In genomic region chr1:154182342-154183044, GRCh38 we compare ENCODE assay signal across 7 cellular contexts. TPM values are rescaled to one million over a fixed set of nuclear protein-coding genes. Genes with fewer than 3 reads are reported as not detected.
DNase-seq lines count a peak whose midpoint lies in the region; ATAC-seq, FAIRE-seq and TF ChIP-seq lines count a peak whose summit lies in the region.

No MANE protein-coding gene starts in this region.

- no peak for FAIRE-seq in HepG2 (lab: Jason Lieb, UNC)

- TF ChIP-seq POLR2A in HepG2 (IDR thresholded peaks at IDR 0.05; ENCODE audit: insufficient read depth in 1 of 2, low read depth in 2 of 2, low read length in 2 of 2) = peak in 1 of 2 experiments; percentile 12; a peak in 1 of 4 replicates

- ATAC-seq in GM18498 (IDR thresholded peaks at IDR 0.05; ENCODE audit: unreplicated experiment) = peak; percentile 48
- peak; percentile 53 for ATAC-seq in HG02759 (IDR thresholded peaks at IDR 0.05; ENCODE audit: unreplicated experiment)
- peak; percentile 59 for ATAC-seq in HepG2

- no peak overlapping the region for H2AFZ ChIP-seq in HepG2 (ENCODE audit: low read length)

- TF ChIP-seq EP300 in HepG2 (IDR thresholded peaks at IDR 0.05; ENCODE audit: low read depth in 2 of 2, low read length in 2 of 2) (no peak), HepG2 (CRISPR knock-in tag; IDR thresholded peaks at IDR 0.05; ENCODE audit: borderline replicate concordance) (no peak)

- 2% methylated on average over 26 of the region's 36 CpGs for WGBS in HepG2 (ENCODE audit: low lambda C conversion rate)

- peak overlapping the region; percentile 91 for H3K4me2 ChIP-seq in HepG2 (ENCODE audit: low read depth, low read length)

- H3K4me1 ChIP-seq in HepG2 (ENCODE audit: insufficient read depth, low read length) = peaks cover 62% of the 10 kb centered on the region

- POLR2A ChIA-PET in HepG2 (lab: Yijun Ruan, JAX) = interaction anchor here (0.7 to 1.7 kb wide), 4 partner anchors 12 to 152 kb away, joined by 3 to 6 read pairs (median 4); no protein-coding TSS in a partner anchor

- no peak for TF ChIP-seq CTCF in coronary artery (IDR thresholded peaks at IDR 0.05)
- no peak for TF ChIP-seq CTCF in HepG2 (CRISPR knock-in tag; IDR thresholded peaks at IDR 0.05)

- peaks cover 47% of the 10 kb centered on the region for H4K20me1 ChIP-seq in HepG2 (ENCODE audit: insufficient read depth, low read length)

- no peaks in the 10 kb centered on the region; a peak in 1 of 5 replicates for H3K27me3 ChIP-seq in HepG2 (ENCODE audit: control insufficient read depth in 1 of 2, insufficient read depth in 2 of 2, low read length in 2 of 2)

- TF ChIP-seq RAD21 in HepG2 (CRISPR knock-in tag; IDR thresholded peaks at IDR 0.05) = no peak

- BruUV-seq in HepG2 (replicated peaks; lab: Mats Ljungman, UMichigan) = no TSS peak

- peak overlapping the region; percentile 97 for H3K4me3 ChIP-seq in coronary artery
- peak overlapping the region; percentile 88 to 98 (median 90) for H3K4me3 ChIP-seq in HepG2 (replicated peaks in 1 of 3; ENCODE audit: insufficient read depth in 1 of 3, low read depth in 2 of 3, low read length in 3 of 3)

- in situ Hi-C loops in HepG2 (cut with HindIII; ENCODE audit: extremely low pct_ligation_motif_present, low pct_unique_long_range_greater_than_20kb) = loop anchor here (5.0 kb wide), 2 partner anchors 90 to 155 kb away; partner anchors contain the start of gene HAX1

- H3K9ac ChIP-seq in HepG2 (ENCODE audit: insufficient read depth, low read depth, low read length) = peak overlapping the region; percentile 81

- peaks cover 0 to 3% of the 10 kb centered on the region in 2 experiments; a peak in 2 of 5 replicates for H3K36me3 ChIP-seq in HepG2 (replicated peaks in 1 of 2; ENCODE audit: control insufficient read depth in 1 of 2, insufficient read depth in 2 of 2, low read length in 2 of 2)

- H3K27ac ChIP-seq in coronary artery (peak overlapping the region; percentile 78 to 96), HepG2 (ENCODE audit: extremely low read length, insufficient read depth, low read length) (peak overlapping the region; percentile 69)

- no peaks in the 10 kb centered on the region for H3K9me3 ChIP-seq in HepG2 (ENCODE audit: low read length)

- DNase-seq in NCI-H2227 (lab: John Stamatoyannopoulos, UW; ENCODE audit: unreplicated experiment) (peak; percentile 71), coronary artery (ENCODE audit: low spot score) (peak; percentile 83), HepG2 (ENCODE audit: low spot score) (peak; percentile 39)
- DNase-seq in activated CD4-positive, alpha-beta T cell treated with anti-CD3 and anti-CD28 coated beads for 4 hours = peak; percentile 59 to 65
- DNase-seq in stimulated activated CD4-positive, alpha-beta T cell treated with anti-CD3 and anti-CD28 coated beads, Interleukin-4, amount 100 ng/mL, for 1 hour = peak; percentile 67

- intact Hi-C loops in HepG2 (cut with micrococcal nuclease; ENCODE audit: unreplicated experiment) = no loop called here

- peaks cover 53% of the 10 kb centered on the region for H3K79me2 ChIP-seq in HepG2 (ENCODE audit: insufficient read depth, low read length)

- CTCF ChIA-PET in HepG2 (lab: Yijun Ruan, JAX; ENCODE audit: low intra/inter-chr PET ratio, low total read pairs) = interaction anchor here (1.3 kb wide), 1 partner anchor 90 kb away, joined by 3 read pairs; the partner anchor contains the start of gene HAX1

RNA-seq across cellular contexts. Expression of gene TPM3, which starts 9.4 kb away (rescaled TPM):
- 307 and 481 TPM in 2 replicates for total RNA-seq in HepG2 (2016; rRNA removed; fragmentation: Illumina TruSeq; extraction: Trizol)
- total RNA-seq in HepG2 (2016; cell fraction: cytosol; rRNA removed; fragmentation: Illumina TruSeq; extraction: Trizol; ENCODE audit: low read depth) = 53.8 and 55.7 TPM in 2 replicates
- 323 and 475 TPM in 2 replicates for total RNA-seq in HepG2 (2016; cell fraction: insoluble cytoplasmic fraction; rRNA removed; fragmentation: Illumina TruSeq; extraction: Trizol)
- 138 and 148 TPM in 2 replicates for total RNA-seq in HepG2 (2016; cell fraction: membrane; rRNA removed; fragmentation: Illumina TruSeq; extraction: Trizol)
- 108 and 115 TPM in 2 replicates for total RNA-seq in HepG2 (2016; cell fraction: nucleus; rRNA removed; fragmentation: Illumina TruSeq; extraction: Trizol)
- polyA plus RNA-seq in HepG2 (2011; rRNA removed) = 131 and 160 TPM in 2 replicates
- 118 and 149 TPM in 2 replicates for polyA plus RNA-seq in HepG2 (2011; cell fraction: cytosol; rRNA removed)
- polyA plus RNA-seq in HepG2 (2011; cell fraction: nucleus; rRNA removed) = 45.9 and 62.4 TPM in 2 replicates
- polyA plus RNA-seq in HepG2 (2012) = 153 and 194 TPM in 2 replicates
- polyA plus RNA-seq in HepG2 (2016; cell fraction: cytosol; fragmentation: Illumina TruSeq; extraction: Trizol; ENCODE audit: low read depth) = 89.5 and 101 TPM in 2 replicates
- 611 and 615 TPM in 2 replicates for polyA plus RNA-seq in HepG2 (2016; cell fraction: insoluble cytoplasmic fraction; fragmentation: Illumina TruSeq; extraction: Trizol; ENCODE audit: low read depth)
- 145 TPM in 2 replicates for polyA plus RNA-seq in HepG2 (2016; cell fraction: membrane; fragmentation: Illumina TruSeq; extraction: Trizol; ENCODE audit: low read depth)
- polyA plus RNA-seq in HepG2 (2016; cell fraction: nucleus; fragmentation: Illumina TruSeq; extraction: Trizol; ENCODE audit: insufficient read depth, low read depth) = 192 and 200 TPM in 2 replicates
- 66.0 and 182 TPM in 2 replicates for polyA minus RNA-seq in HepG2 (2011; rRNA and poly(A)+ RNA removed; ENCODE audit: low replicate concordance)
- 56.6 and 67.6 TPM in 2 replicates for polyA minus RNA-seq in HepG2 (2011; cell fraction: cytosol; rRNA and poly(A)+ RNA removed)
- polyA minus RNA-seq in HepG2 (2011; cell fraction: nucleus; rRNA and poly(A)+ RNA removed) = 52.8 and 54.2 TPM in 2 replicates

RNA-seq across cellular contexts. Expression of gene CFAP141, which starts 23.6 kb away (rescaled TPM):
- total RNA-seq in HepG2 (2016; rRNA removed; fragmentation: Illumina TruSeq; extraction: Trizol) = not detected in 2 replicates
- total RNA-seq in HepG2 (2016; cell fraction: cytosol; rRNA removed; fragmentation: Illumina TruSeq; extraction: Trizol; ENCODE audit: low read depth) = not detected in 2 replicates
- total RNA-seq in HepG2 (2016; cell fraction: insoluble cytoplasmic fraction; rRNA removed; fragmentation: Illumina TruSeq; extraction: Trizol) = not detected in 2 replicates
- not detected in 2 replicates for total RNA-seq in HepG2 (2016; cell fraction: membrane; rRNA removed; fragmentation: Illumina TruSeq; extraction: Trizol)
- not detected in 2 replicates for total RNA-seq in HepG2 (2016; cell fraction: nucleus; rRNA removed; fragmentation: Illumina TruSeq; extraction: Trizol)
- not detected in 2 replicates for polyA plus RNA-seq in HepG2 (2011; rRNA removed)
- not detected in 2 replicates for polyA plus RNA-seq in HepG2 (2011; cell fraction: cytosol; rRNA removed)
- polyA plus RNA-seq in HepG2 (2011; cell fraction: nucleus; rRNA removed) = not detected in 2 replicates
- polyA plus RNA-seq in HepG2 (2012) = not detected in 2 replicates
- not detected in 2 replicates for polyA plus RNA-seq in HepG2 (2016; cell fraction: cytosol; fragmentation: Illumina TruSeq; extraction: Trizol; ENCODE audit: low read depth)
- polyA plus RNA-seq in HepG2 (2016; cell fraction: insoluble cytoplasmic fraction; fragmentation: Illumina TruSeq; extraction: Trizol; ENCODE audit: low read depth) = not detected in 2 replicates
- polyA plus RNA-seq in HepG2 (2016; cell fraction: membrane; fragmentation: Illumina TruSeq; extraction: Trizol; ENCODE audit: low read depth) = not detected in 2 replicates
- not detected in 2 replicates for polyA plus RNA-seq in HepG2 (2016; cell fraction: nucleus; fragmentation: Illumina TruSeq; extraction: Trizol; ENCODE audit: insufficient read depth, low read depth)
- polyA minus RNA-seq in HepG2 (2011; rRNA and poly(A)+ RNA removed; ENCODE audit: low replicate concordance) = not detected in 2 replicates
- polyA minus RNA-seq in HepG2 (2011; cell fraction: cytosol; rRNA and poly(A)+ RNA removed) = not detected in 2 replicates
- not detected in 2 replicates for polyA minus RNA-seq in HepG2 (2011; cell fraction: nucleus; rRNA and poly(A)+ RNA removed)

RNA-seq across cellular contexts. Expression of gene NUP210L, which starts 27.6 kb away (rescaled TPM):
- total RNA-seq in HepG2 (2016; rRNA removed; fragmentation: Illumina TruSeq; extraction: Trizol) = not detected in 2 replicates
- total RNA-seq in HepG2 (2016; cell fraction: cytosol; rRNA removed; fragmentation: Illumina TruSeq; extraction: Trizol; ENCODE audit: low read depth) = not detected in 2 replicates
- not detected in 2 replicates for total RNA-seq in HepG2 (2016; cell fraction: insoluble cytoplasmic fraction; rRNA removed; fragmentation: Illumina TruSeq; extraction: Trizol)
- total RNA-seq in HepG2 (2016; cell fraction: membrane; rRNA removed; fragmentation: Illumina TruSeq; extraction: Trizol) = not detected in 2 replicates
- not detected in 2 replicates for total RNA-seq in HepG2 (2016; cell fraction: nucleus; rRNA removed; fragmentation: Illumina TruSeq; extraction: Trizol)
- polyA plus RNA-seq in HepG2 (2011; rRNA removed) = not detected in 2 replicates
- polyA plus RNA-seq in HepG2 (2011; cell fraction: cytosol; rRNA removed) = not detected in 2 replicates
- not detected in 2 replicates for polyA plus RNA-seq in HepG2 (2011; cell fraction: nucleus; rRNA removed)
- polyA plus RNA-seq in HepG2 (2012) = not detected in 2 replicates
- polyA plus RNA-seq in HepG2 (2016; cell fraction: cytosol; fragmentation: Illumina TruSeq; extraction: Trizol; ENCODE audit: low read depth) = not detected in 2 replicates
- not detected in 2 replicates for polyA plus RNA-seq in HepG2 (2016; cell fraction: insoluble cytoplasmic fraction; fragmentation: Illumina TruSeq; extraction: Trizol; ENCODE audit: low read depth)
- polyA plus RNA-seq in HepG2 (2016; cell fraction: membrane; fragmentation: Illumina TruSeq; extraction: Trizol; ENCODE audit: low read depth) = not detected in 2 replicates
- polyA plus RNA-seq in HepG2 (2016; cell fraction: nucleus; fragmentation: Illumina TruSeq; extraction: Trizol; ENCODE audit: insufficient read depth, low read depth) = not detected in 2 replicates
- 0.04 TPM in 1 of 2 replicates, not detected in the other for polyA minus RNA-seq in HepG2 (2011; rRNA and poly(A)+ RNA removed; ENCODE audit: low replicate concordance)
- not detected in 2 replicates for polyA minus RNA-seq in HepG2 (2011; cell fraction: cytosol; rRNA and poly(A)+ RNA removed)
- 0.12 TPM in 1 of 2 replicates, not detected in the other for polyA minus RNA-seq in HepG2 (2011; cell fraction: nucleus; rRNA and poly(A)+ RNA removed)

RNA-seq across cellular contexts. Expression of gene UBAP2L, which starts 38.3 kb away (rescaled TPM):
- total RNA-seq in HepG2 (2016; rRNA removed; fragmentation: Illumina TruSeq; extraction: Trizol) = 74.2 and 75.9 TPM in 2 replicates
- 32.2 and 32.3 TPM in 2 replicates for total RNA-seq in HepG2 (2016; cell fraction: cytosol; rRNA removed; fragmentation: Illumina TruSeq; extraction: Trizol; ENCODE audit: low read depth)
- total RNA-seq in HepG2 (2016; cell fraction: insoluble cytoplasmic fraction; rRNA removed; fragmentation: Illumina TruSeq; extraction: Trizol) = 62.4 and 77.2 TPM in 2 replicates
- total RNA-seq in HepG2 (2016; cell fraction: membrane; rRNA removed; fragmentation: Illumina TruSeq; extraction: Trizol) = 48.4 and 51.5 TPM in 2 replicates
- 90.2 and 98.9 TPM in 2 replicates for total RNA-seq in HepG2 (2016; cell fraction: nucleus; rRNA removed; fragmentation: Illumina TruSeq; extraction: Trizol)
- polyA plus RNA-seq in HepG2 (2011; rRNA removed) = 140 and 159 TPM in 2 replicates
- polyA plus RNA-seq in HepG2 (2011; cell fraction: cytosol; rRNA removed) = 59.5 and 64.7 TPM in 2 replicates
- polyA plus RNA-seq in HepG2 (2011; cell fraction: nucleus; rRNA removed) = 243 and 295 TPM in 2 replicates
- polyA plus RNA-seq in HepG2 (2012) = 73.3 and 82.5 TPM in 2 replicates
- 27.7 and 30.6 TPM in 2 replicates for polyA plus RNA-seq in HepG2 (2016; cell fraction: cytosol; fragmentation: Illumina TruSeq; extraction: Trizol; ENCODE audit: low read depth)
- 83.4 and 108 TPM in 2 replicates for polyA plus RNA-seq in HepG2 (2016; cell fraction: insoluble cytoplasmic fraction; fragmentation: Illumina TruSeq; extraction: Trizol; ENCODE audit: low read depth)
- 43.4 and 53.2 TPM in 2 replicates for polyA plus RNA-seq in HepG2 (2016; cell fraction: membrane; fragmentation: Illumina TruSeq; extraction: Trizol; ENCODE audit: low read depth)
- polyA plus RNA-seq in HepG2 (2016; cell fraction: nucleus; fragmentation: Illumina TruSeq; extraction: Trizol; ENCODE audit: insufficient read depth, low read depth) = 205 and 223 TPM in 2 replicates
- polyA minus RNA-seq in HepG2 (2011; rRNA and poly(A)+ RNA removed; ENCODE audit: low replicate concordance) = 231 and 359 TPM in 2 replicates
- polyA minus RNA-seq in HepG2 (2011; cell fraction: cytosol; rRNA and poly(A)+ RNA removed) = 29.0 and 31.7 TPM in 2 replicates
- 310 and 330 TPM in 2 replicates for polyA minus RNA-seq in HepG2 (2011; cell fraction: nucleus; rRNA and poly(A)+ RNA removed)

Comparison
In these comparisons a context has a peak if more than half of its experiments do, and no peak if none do; other contexts are left out.
1. Peak in every context shown above with its lines: DNase-seq, ATAC-seq, H3K4me3 ChIP-seq and H3K27ac ChIP-seq.